In genomic region chr11:124738713-124739478, GRCh38 we compare ENCODE assay signal across 8 cellular contexts. TPM values are rescaled to one million over a fixed set of nuclear protein-coding genes. Genes with fewer than 3 reads are reported as not detected.
DNase-seq lines count a peak whose midpoint lies in the region; ATAC-seq and TF ChIP-seq lines count a peak whose summit lies in the region.

No MANE protein-coding gene starts in this region.

- H3K9me3 ChIP-seq in BE2C: no peaks in the 10 kb centered on the region

- H3K4me1 Mint-ChIP-seq in IgD-negative memory B cell: peaks cover 8 to 18% (median 12%) of the 10 kb centered on the region in 3 donors
- peaks cover 21% of the 10 kb centered on the region for H3K4me1 Mint-ChIP-seq in central memory CD8-positive, alpha-beta T cell
- H3K4me1 Mint-ChIP-seq in naive thymus-derived CD8-positive, alpha-beta T cell: peaks cover 14 to 32% (median 24%) of the 10 kb centered on the region in 4 donors

- no peaks in the 10 kb centered on the region; the same call in 1 of the 2 replicates for H3K4me1 ChIP-seq in BE2C

- no peaks in the 10 kb centered on the region for H3K36me3 ChIP-seq in BE2C

- no peak for TF ChIP-seq CTCF in BE2C (IDR thresholded peaks at IDR 0.05; ENCODE audit: low read depth, low read length)

- peak overlapping the region; percentile 16 to 48 (median 34) for H3K27ac Mint-ChIP-seq in IgD-negative memory B cell
- H3K27ac Mint-ChIP-seq in central memory CD8-positive, alpha-beta T cell (ENCODE audit: low read depth): peak overlapping the region; percentile 23
- peak overlapping the region in 6 of 10 donors; percentile 11 to 80 (median 62) for H3K27ac Mint-ChIP-seq in naive thymus-derived CD8-positive, alpha-beta T cell

- no peaks in the 10 kb centered on the region for H3K9me3 Mint-ChIP-seq in IgD-negative memory B cell
- H3K9me3 Mint-ChIP-seq in central memory CD8-positive, alpha-beta T cell: no peaks in the 10 kb centered on the region
- H3K9me3 Mint-ChIP-seq in naive thymus-derived CD8-positive, alpha-beta T cell: no peaks in the 10 kb centered on the region

- H3K27me3 ChIP-seq in BE2C: no peaks in the 10 kb centered on the region

- H3K27me3 Mint-ChIP-seq in IgD-negative memory B cell: peaks cover 8% of the 10 kb centered on the region
- H3K27me3 Mint-ChIP-seq in central memory CD8-positive, alpha-beta T cell: peaks cover 41% of the 10 kb centered on the region
- H3K27me3 Mint-ChIP-seq in naive thymus-derived CD8-positive, alpha-beta T cell: peaks cover 0 to 13% (median 1%) of the 10 kb centered on the region in 5 donors

- ATAC-seq in central memory CD8-positive, alpha-beta T cell (replicated peaks; ENCODE audit: extremely low read depth, poor library complexity, severe bottlenecking): no peak
- ATAC-seq in naive thymus-derived CD8-positive, alpha-beta T cell: no peak

- H3K4me3 ChIP-seq in BE2C (ENCODE audit: low read depth, low read length): peak overlapping the region; percentile 45

- POLR2A ChIA-PET in naive thymus-derived CD8-positive, alpha-beta T cell (lab: Charles Lee): interaction anchor here (0.6 to 0.8 kb wide), 2 partner anchors 8 to 41 kb away, joined by 3 to 4 read pairs; no protein-coding TSS in a partner anchor

- DNase-seq in BE2C (no peak), DMS 273 (lab: John Stamatoyannopoulos, UW; ENCODE audit: unreplicated experiment) (no peak), HCEC 1CT (no peak), OCI-M2 (lab: John Stamatoyannopoulos, UW; ENCODE audit: unreplicated experiment) (no peak), NK-92 (lab: John Stamatoyannopoulos, UW; ENCODE audit: unreplicated experiment) (no peak)
- no peak for DNase-seq in central memory CD8-positive, alpha-beta T cell (ENCODE audit: low spot score in 2 of 2)
- DNase-seq in naive thymus-derived CD8-positive, alpha-beta T cell: no peak

- H3K4me3 Mint-ChIP-seq in IgD-negative memory B cell: peak overlapping the region; percentile 79 to 93 (median 92)
- peak overlapping the region; percentile 84 for H3K4me3 Mint-ChIP-seq in central memory CD8-positive, alpha-beta T cell
- H3K4me3 Mint-ChIP-seq in naive thymus-derived CD8-positive, alpha-beta T cell: peak overlapping the region; percentile 79 to 89 (median 85)

- no peaks in the 10 kb centered on the region for H3K36me3 Mint-ChIP-seq in IgD-negative memory B cell
- peaks cover 1% of the 10 kb centered on the region for H3K36me3 Mint-ChIP-seq in central memory CD8-positive, alpha-beta T cell (ENCODE audit: insufficient read depth)
- no peaks in the 10 kb centered on the region for H3K36me3 Mint-ChIP-seq in naive thymus-derived CD8-positive, alpha-beta T cell

RNA-seq across cellular contexts. Expression of gene NRGN, which starts 0.8 kb away (rescaled TPM):
- polyA plus RNA-seq in BE2C (2012; ENCODE audit: insufficient read depth, insufficient read length, low read depth): 55.6 TPM
- polyA plus RNA-seq in IgD-negative memory B cell: 4.6 TPM
- total RNA-seq in naive thymus-derived CD8-positive, alpha-beta T cell: under 1 TPM; 0.68 to 0.69 TPM
- under 1 TPM in 2 of 3 donors, not detected in 1; 0.14 to 0.20 TPM for polyA plus RNA-seq in naive thymus-derived CD8-positive, alpha-beta T cell

RNA-seq across cellular contexts. Expression of gene VSIG2, which starts 13.2 kb away (rescaled TPM):
- 0.74 TPM for polyA plus RNA-seq in BE2C (2012; ENCODE audit: insufficient read depth, insufficient read length, low read depth)
- polyA plus RNA-seq in IgD-negative memory B cell: not detected
- 1 to 10 TPM; 1.8 to 2.0 TPM for total RNA-seq in naive thymus-derived CD8-positive, alpha-beta T cell
- under 1 TPM; 0.28 to 0.44 (median 0.34) TPM for polyA plus RNA-seq in naive thymus-derived CD8-positive, alpha-beta T cell

RNA-seq across cellular contexts. Expression of gene ESAM, which starts 23.2 kb away (rescaled TPM):
- polyA plus RNA-seq in BE2C (2012; ENCODE audit: insufficient read depth, insufficient read length, low read depth): 6.5 TPM
- 2.5 TPM for polyA plus RNA-seq in IgD-negative memory B cell
- total RNA-seq in naive thymus-derived CD8-positive, alpha-beta T cell: 1 to 10 TPM; 2.8 to 3.0 TPM
- 1 to 10 TPM; 1.9 to 2.6 (median 2.5) TPM for polyA plus RNA-seq in naive thymus-derived CD8-positive, alpha-beta T cell
